Comparison of ENCODE assay signal across 8 cellular contexts in genomic region chr15:50675524-50676144, GRCh38. TPM values are rescaled to one million over a fixed set of nuclear protein-coding genes. Genes with fewer than 3 reads are reported as not detected.
A peak's percentile ranks its signal among the peaks of the same experiment; 100 is the strongest.
DNase-seq lines count a peak whose midpoint lies in the region; ATAC-seq and TF ChIP-seq lines count a peak whose summit lies in the region.

No MANE protein-coding gene starts in this region.

- TSS peak; percentile 40 for BruUV-seq in Panc1 (replicated peaks; lab: Mats Ljungman, UMichigan)

- no peak overlapping the region for H3K4me3 Mint-ChIP-seq in activated CD4-positive, alpha-beta T cell treated with anti-CD3 and anti-CD28 coated beads for 36 hours

- H3K36me3 Mint-ChIP-seq in activated CD4-positive, alpha-beta T cell treated with anti-CD3 and anti-CD28 coated beads for 36 hours (ENCODE audit: low read depth), result peaks cover 16% of the 10 kb centered on the region

- intact Hi-C loops in activated CD4-positive, alpha-beta T cell treated with anti-CD3 and anti-CD28 coated beads for 36 hours (cut with DNase I, micrococcal nuclease), result loop anchor here (1.0 to 5.0 kb wide), 5 partner anchors 11 to 233 kb away; partner anchors contain the start of genes AP4E1 (in 2 of the 2) and TRPM7 (in 1 of the 2)
- intact Hi-C loops in Panc1 (cut with micrococcal nuclease; ENCODE audit: unreplicated experiment), result loop anchor here (5.0 kb wide), 1 partner anchor 202 kb away; no protein-coding TSS in a partner anchor
- intact Hi-C loops in gastrocnemius medialis (cut with DNase I; ENCODE audit: low total_unique reads), result loop anchor here (1.0 kb wide), 2 partner anchors 202 to 232 kb away; no protein-coding TSS in a partner anchor
- intact Hi-C loops in posterior vena cava (cut with DNase I), result loop anchor here (5.0 to 10.0 kb wide), 2 partner anchors 202 to 229 kb away; partner anchors contain the start of gene AP4E1 (in 1 of the 2)

- TF ChIP-seq POLR2A in gastrocnemius medialis (IDR thresholded peaks at IDR 0.05), result no peak

- H3K27ac ChIP-seq in Panc1 (ENCODE audit: low read length) (no peak overlapping the region), gastrocnemius medialis (no peak overlapping the region)

- ATAC-seq in activated CD4-positive, alpha-beta T cell treated with anti-CD3 and anti-CD28 coated beads for 36 hours, result peak; percentile 26
- no peak for ATAC-seq in Panc1
- no peak for ATAC-seq in gastrocnemius medialis
- no peak for ATAC-seq in HG02884 (IDR thresholded peaks at IDR 0.05; ENCODE audit: unreplicated experiment)

- no peaks in the 10 kb centered on the region for H3K27me3 Mint-ChIP-seq in activated CD4-positive, alpha-beta T cell treated with anti-CD3 and anti-CD28 coated beads for 36 hours

- peaks cover 12% of the 10 kb centered on the region for H3K4me1 Mint-ChIP-seq in activated CD4-positive, alpha-beta T cell treated with anti-CD3 and anti-CD28 coated beads for 36 hours

- no peak for DNase-seq in activated CD4-positive, alpha-beta T cell treated with anti-CD3 and anti-CD28 coated beads for 36 hours
- no peak for DNase-seq in activated CD4-positive, alpha-beta T cell treated with anti-CD3 and anti-CD28 coated beads, Interleukin-2, amount 50 U/mL, for 1 hour
- DNase-seq in Panc1 (ENCODE audit: low read depth, low spot score) (no peak), fibroblast of gingiva (ENCODE audit: low read depth) (peak; percentile 39), gastrocnemius medialis (no peak), HEK293T (ENCODE audit: extremely low spot score) (no peak), posterior vena cava (ENCODE audit: low spot score) (no peak)

- in situ Hi-C loops in Panc1 (cut with HindIII; ENCODE audit: low pct_unique_long_range_greater_than_20kb, low sequenced_read_pairs) (no loop called here), gastrocnemius medialis (cut with MboI; ENCODE audit: low sequenced_read_pairs in 4 of 4) (loop anchor here in 3 of 4 donors (5.0 to 10.0 kb wide), 3 partner anchors 207 to 229 kb away; partner anchors contain the start of gene AP4E1 (in 1 of the 3))

- TF ChIP-seq CTCF in Panc1 (IDR thresholded peaks at IDR 0.05), result peak; percentile 72; the same call in 1 of the 2 replicates
- TF ChIP-seq CTCF in gastrocnemius medialis (IDR thresholded peaks at IDR 0.05 in 4 of 5, conservative IDR thresholded peaks at IDR 0.05 in 1 of 5), result peak; percentile 66 to 84 (median 80)

- H3K9me3 ChIP-seq in Panc1 (ENCODE audit: control insufficient read depth, insufficient read depth, low read depth, low read length) (no peaks in the 10 kb centered on the region), gastrocnemius medialis (no peaks in the 10 kb centered on the region)

- no peaks in the 10 kb centered on the region; the same call in 1 of the 2 replicates for H3K36me3 ChIP-seq in Panc1 (ENCODE audit: control insufficient read depth, insufficient read depth, low read length)
- no peaks in the 10 kb centered on the region for H3K36me3 ChIP-seq in gastrocnemius medialis

- H3K4me1 ChIP-seq in Panc1 (ENCODE audit: control insufficient read depth, insufficient read depth, low read length) (no peaks in the 10 kb centered on the region), gastrocnemius medialis (peaks cover 10 to 19% of the 10 kb centered on the region in 2 donors)

- POLR2A ChIA-PET in activated CD4-positive, alpha-beta T cell treated with anti-CD3 and anti-CD28 coated beads for 36 hours (lab: Charles Lee), result no interaction called here
- POLR2A ChIA-PET in Panc1 (lab: Charles Lee) (no interaction called here), HEK293T (lab: Yijun Ruan, JAX) (no interaction called here)

- no peaks in the 10 kb centered on the region for H3K9me3 Mint-ChIP-seq in activated CD4-positive, alpha-beta T cell treated with anti-CD3 and anti-CD28 coated beads for 36 hours (ENCODE audit: low read depth)

- H3K27me3 ChIP-seq in Panc1 (ENCODE audit: control insufficient read depth, insufficient read depth, low read length) (no peaks in the 10 kb centered on the region), gastrocnemius medialis (no peaks in the 10 kb centered on the region)

- peak overlapping the region; percentile 29 for H3K27ac Mint-ChIP-seq in activated CD4-positive, alpha-beta T cell treated with anti-CD3 and anti-CD28 coated beads for 36 hours

- H3K4me3 ChIP-seq in Panc1 (ENCODE audit: low read depth in 2 of 2, low read length in 2 of 2), result no peak overlapping the region
- H3K4me3 ChIP-seq in gastrocnemius medialis, result no peak overlapping the region

- CTCF ChIA-PET in activated CD4-positive, alpha-beta T cell treated with anti-CD3 and anti-CD28 coated beads for 36 hours (lab: Charles Lee), result interaction anchor here (0.5 to 2.7 kb wide), 17 partner anchors 8 to 251 kb away, joined by 3 to 11 read pairs (median 4); partner anchors contain the start of gene AP4E1
- CTCF ChIA-PET in Panc1 (lab: Charles Lee), result interaction anchor here (0.6 kb wide), 1 partner anchor 188 kb away, joined by 3 read pairs; no protein-coding TSS in a partner anchor
- CTCF ChIA-PET in HEK293T (lab: Yijun Ruan, JAX), result interaction anchor here (0.6 kb wide), 1 partner anchor 201 kb away, joined by 4 read pairs; no protein-coding TSS in a partner anchor

TF ChIP-seq in HEK293T, 16 proteins besides CTCF, POLR2A, EP300 and RAD21:
- no peak for TF ChIP-seq FOXM1 (IDR thresholded peaks at IDR 0.05; ENCODE audit: borderline replicate concordance)
- no peak for TF ChIP-seq SUZ12 (IDR thresholded peaks at IDR 0.05)
- no peak for TF ChIP-seq HDGF (IDR thresholded peaks at IDR 0.05; ENCODE audit: borderline replicate concordance)
- no peak for TF ChIP-seq L3MBTL2 (conservative IDR thresholded peaks at IDR 0.05)

RNA-seq across cellular contexts. Expression of gene TRPM7, which starts 11.0 kb away (rescaled TPM):
- 10 to 100 TPM; 40.7 to 41.4 TPM for total RNA-seq in activated CD4-positive, alpha-beta T cell treated with anti-CD3 and anti-CD28 coated beads for 36 hours
- 44.9 TPM for total RNA-seq in Panc1 (2021; ENCODE audit: unreplicated experiment)
- polyA plus RNA-seq in Panc1 (2012; ENCODE audit: insufficient read length), result 12.1 TPM
- 10 to 100 TPM in 3 of 4 donors, 1 to 10 TPM in 1; 8.4 to 23.2 (median 12.7) TPM for total RNA-seq in gastrocnemius medialis
- total RNA-seq in posterior vena cava, result 10 to 100 TPM; 37.1 to 47.8 TPM
